ENCODE assay signal across 29 cellular contexts in the genomic region with DNA sequence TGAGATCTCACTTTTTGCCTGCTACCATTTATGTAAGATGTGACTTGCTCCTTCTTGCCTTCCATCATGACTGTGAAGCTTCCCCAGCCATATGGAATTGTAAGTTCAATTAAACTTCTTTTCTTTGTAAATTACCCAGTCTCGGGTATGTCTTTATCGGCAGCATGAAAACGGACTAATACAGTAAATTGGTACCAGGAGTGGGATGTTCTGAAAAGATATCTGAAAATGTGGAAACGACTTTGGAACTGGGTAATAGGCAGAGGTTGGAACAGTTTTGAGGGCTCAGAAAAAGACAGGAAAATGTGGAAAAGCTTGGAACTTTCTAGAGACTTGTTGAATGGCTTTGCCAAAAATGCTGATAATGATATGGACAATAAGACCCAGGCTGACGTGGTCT. TPM values are rescaled to one million over a fixed set of nuclear protein-coding genes. Genes with fewer than 3 reads are reported as not detected.
"Had no signal": no experiment of that assay in that cellular context is flagged by ENCODE, and none has a peak within 500 bp of the region (broad histone marks: within the 10 kb centered on the region; RNA-seq: fewer than 3 reads in every experiment).

No MANE protein-coding gene starts in this region.

- H3K4me3 Mint-ChIP-seq: activated B cell treated with CpG ODN at 0.5 μM for 24 hours; activated CD8-positive, alpha-beta T cell treated with anti-CD3 and anti-CD28 coated beads for 36 hours; activated naive CD4-positive, alpha-beta T cell treated with anti-CD3 and anti-CD28 coated beads for 36 hours; activated naive CD8-positive, alpha-beta T cell treated with anti-CD3 and anti-CD28 coated beads, Interleukin-2, amount 10 ng/mL, durations not matched to agents 7 days and 5 days; activated T-cell treated with anti-CD3 and anti-CD28 coated beads, Interleukin-2, amount 50 U/mL, for 4 hours; activated T-helper 17 cell treated with anti-CD3 and anti-CD28 coated beads, Interleukin-2, amount 50 U/mL, for 72 hours; brain; effector memory CD8-positive, alpha-beta T cell; T-helper 17 cell; T-helper 2 cell treated with Interferon-gamma antibody and Interleukin-4, amounts not matched to agents 5 μg/mL and 100 μg/mL, for 36 hours had no signal

- H3K9me3 Mint-ChIP-seq: activated T-helper 17 cell treated with anti-CD3 and anti-CD28 coated beads, Interleukin-2, amount 50 U/mL, for 72 hours had no signal

- DNase-seq: activated B cell treated with CpG ODN at 0.5 μM for 24 hours; activated CD4-positive, alpha-beta T cell treated with anti-CD3 and anti-CD28 coated beads for 48 hours; activated CD4-positive, alpha-beta T cell treated with anti-CD3 and anti-CD28 coated beads, Interleukin-2, amount 50 U/mL, for 1 hour; activated CD4-positive, alpha-beta T cell treated with anti-CD3 and anti-CD28 coated beads, Interleukin-2, amount 50 U/mL, for 48 hours; activated CD8-positive, alpha-beta memory T cell treated with anti-CD3 and anti-CD28 coated beads for 24 hours; activated CD8-positive, alpha-beta T cell treated with anti-CD3 and anti-CD28 coated beads for 36 hours; activated effector memory CD4-positive, alpha-beta T cell treated with Interleukin-2 at 50 U/mL for 16 hours; activated gamma-delta T cell treated with Interleukin-2 at 50 U/mL for 16 hours; activated naive CD4-positive, alpha-beta T cell treated with anti-CD3 and anti-CD28 coated beads for 36 hours; activated naive CD8-positive, alpha-beta T cell treated with anti-CD3 and anti-CD28 coated beads, Interleukin-2, amount 10 ng/mL, durations not matched to agents 7 days and 5 days; activated T-cell treated with anti-CD3 and anti-CD28 coated beads, Interleukin-2, amount 50 U/mL, for 4 hours; central memory CD4-positive, alpha-beta T cell; cortex of kidney; dermis blood vessel endothelial cell; effector CD4-positive, alpha-beta T cell; effector memory CD8-positive, alpha-beta T cell; foreskin fibroblast; head of caudate nucleus; T-helper 1 cell; T-helper 17 cell; T1000; WERI-Rb-1 had no signal

- ATAC-seq: activated CD4-positive, CD25-positive, alpha-beta regulatory T cell treated with anti-CD3 and anti-CD28 coated beads, Interleukin-2, amount 50 U/mL, for 24 hours; activated CD8-positive, alpha-beta T cell treated with anti-CD3 and anti-CD28 coated beads for 36 hours; activated naive CD4-positive, alpha-beta T cell treated with anti-CD3 and anti-CD28 coated beads, Interleukin-2, amount 50 U/mL, for 72 hours; activated T-cell treated with anti-CD3 and anti-CD28 coated beads, Interleukin-2, amount 50 U/mL, for 4 hours; activated T-helper 17 cell treated with anti-CD3 and anti-CD28 coated beads, Interleukin-2, amount 50 U/mL, for 72 hours; effector memory CD8-positive, alpha-beta T cell; esophagus mucosa; T-helper 17 cell had no signal

- H3K27me3 Mint-ChIP-seq: activated B cell treated with CpG ODN at 0.5 μM for 24 hours; activated CD8-positive, alpha-beta T cell treated with anti-CD3 and anti-CD28 coated beads for 36 hours; activated naive CD8-positive, alpha-beta T cell treated with anti-CD3 and anti-CD28 coated beads, Interleukin-2, amount 10 ng/mL, durations not matched to agents 7 days and 5 days; activated T-helper 17 cell treated with anti-CD3 and anti-CD28 coated beads, Interleukin-2, amount 50 U/mL, for 72 hours; brain; effector memory CD8-positive, alpha-beta T cell; T-helper 17 cell had no signal

- H3K27ac Mint-ChIP-seq: activated B cell treated with CpG ODN at 0.5 μM for 24 hours; activated CD8-positive, alpha-beta T cell treated with anti-CD3 and anti-CD28 coated beads for 36 hours; activated naive CD4-positive, alpha-beta T cell treated with anti-CD3 and anti-CD28 coated beads for 36 hours; activated naive CD8-positive, alpha-beta T cell treated with anti-CD3 and anti-CD28 coated beads, Interleukin-2, amount 10 ng/mL, durations not matched to agents 7 days and 5 days; activated T-helper 17 cell treated with anti-CD3 and anti-CD28 coated beads, Interleukin-2, amount 50 U/mL, for 72 hours; brain; T-helper 17 cell; T-helper 2 cell treated with Interferon-gamma antibody and Interleukin-4, amounts not matched to agents 5 μg/mL and 100 μg/mL, for 36 hours had no signal

- H3K4me1 Mint-ChIP-seq: activated B cell treated with CpG ODN at 0.5 μM for 24 hours; activated T-helper 17 cell treated with anti-CD3 and anti-CD28 coated beads, Interleukin-2, amount 50 U/mL, for 72 hours; brain; T-helper 17 cell had no signal

RNA-seq across cellular contexts. Expression of gene GARIN1A, which starts 10.6 kb away (rescaled TPM):
- total RNA-seq: activated naive CD4-positive, alpha-beta T cell treated with anti-CD3 and anti-CD28 coated beads for 36 hours; epithelial cell of proximal tubule had no signal
